2 cellular contexts compared by ENCODE assay signal in genomic region chr11:313304-313786, GRCh38.
TF ChIP-seq lines count a peak whose summit lies in the region.

No MANE protein-coding gene starts in this region.

TF ChIP-seq in liver, 16 proteins besides CTCF, POLR2A, EP300 and RAD21:
- TF ChIP-seq MAX (IDR thresholded peaks at IDR 0.05) (no peak), RXRA (IDR thresholded peaks at IDR 0.05) (peak in 1 of 2 donors; percentile 12)
TF ChIP-seq in liver: peak in this region for 1.

TF ChIP-seq in HepG2, 621 proteins besides CTCF, POLR2A, EP300 and RAD21:
- TF ChIP-seq ZNF282 (IDR thresholded peaks at IDR 0.05; ENCODE audit: partially characterized antibody) (no peak), HMGA1 (CRISPR knock-in tag; conservative IDR thresholded peaks at IDR 0.05) (no peak), HOXA7 (CRISPR knock-in tag; IDR thresholded peaks at IDR 0.05) (no peak), RBM39 (IDR thresholded peaks at IDR 0.05; ENCODE audit: low read depth, low read length, poor library complexity, severe bottlenecking) (no peak), ETS1 (CRISPR knock-in tag; IDR thresholded peaks at IDR 0.05) (no peak), TCF12 (IDR thresholded peaks at IDR 0.05) (no peak), TCF12 (CRISPR knock-in tag; IDR thresholded peaks at IDR 0.05) (no peak), ZNF280B (CRISPR knock-in tag; IDR thresholded peaks at IDR 0.05; ENCODE audit: borderline replicate concordance) (no peak), ZBTB7A (CRISPR knock-in tag; IDR thresholded peaks at IDR 0.05) (no peak), ZBTB25 (CRISPR knock-in tag; IDR thresholded peaks at IDR 0.05) (no peak), TAF15 (IDR thresholded peaks at IDR 0.05; ENCODE audit: low read depth, low read length, poor library complexity, severe bottlenecking) (no peak), ZNF674 (CRISPR knock-in tag; IDR thresholded peaks at IDR 0.05; ENCODE audit: low read depth) (no peak), SUZ12 (IDR thresholded peaks at IDR 0.05; ENCODE audit: low read depth, low read length) (no peak), NFE2L2 (IDR thresholded peaks at IDR 0.05; ENCODE audit: low read length) (no peak), ASH2L (IDR thresholded peaks at IDR 0.05; ENCODE audit: insufficient read length, low read depth, low read length) (no peak), ZSCAN22 (CRISPR knock-in tag; IDR thresholded peaks at IDR 0.05) (no peak)
